ENCODE assay signal across 11 cellular contexts in genomic region chr1:151905070-151905442, GRCh38. TPM values are rescaled to one million over a fixed set of nuclear protein-coding genes. Genes with fewer than 3 reads are reported as not detected.
DNase-seq lines count a peak whose midpoint lies in the region; ATAC-seq and TF ChIP-seq lines count a peak whose summit lies in the region.
"Had no signal": no experiment of that assay in that cellular context is flagged by ENCODE, and none has a peak within 500 bp of the region (broad histone marks: within the 10 kb centered on the region; RNA-seq: fewer than 3 reads in every experiment).

No MANE protein-coding gene starts in this region.

- peak overlapping the region; percentile 54 for H3K9ac ChIP-seq in smooth muscle cell (ENCODE audit: low read depth)
- H3K9ac ChIP-seq: BLaER1 treated with 17β-estradiol and CSF1 and Interleukin-3, amounts not matched to agents 10 nM and 100 nM had no signal

- peak overlapping the region; percentile 72 for H3K4me2 ChIP-seq in smooth muscle cell
- H3K4me2 ChIP-seq: BLaER1 treated with 17β-estradiol and CSF1 and Interleukin-3, amounts not matched to agents 10 nM and 100 nM had no signal

- no peaks in the 10 kb centered on the region for H3F3A ChIP-seq in smooth muscle cell (ENCODE audit: low read depth)

- peak overlapping the region; percentile 34 for H3K27ac ChIP-seq in CD8-positive, alpha-beta T cell (ENCODE audit: low read depth, low read length)
- peak overlapping the region; percentile 90 for H3K27ac ChIP-seq in smooth muscle cell (ENCODE audit: low read depth)
- H3K27ac ChIP-seq: BLaER1 treated with 17β-estradiol and CSF1 and Interleukin-3, amounts not matched to agents 10 nM and 100 nM had no signal

- no peaks in the 10 kb centered on the region for H3K9me3 ChIP-seq in CD8-positive, alpha-beta T cell (ENCODE audit: low read length)
- H3K9me3 ChIP-seq in smooth muscle cell (replicated peaks; ENCODE audit: low read depth): peaks cover 3% of the 10 kb centered on the region

- no peaks in the 10 kb centered on the region for H4K20me1 ChIP-seq in smooth muscle cell (ENCODE audit: low read depth)
- H4K20me1 ChIP-seq: BLaER1 treated with 17β-estradiol and CSF1 and Interleukin-3, amounts not matched to agents 10 nM and 100 nM had no signal

- H3K36me3 Mint-ChIP-seq in CD8-positive, alpha-beta T cell: peaks cover 41% of the 10 kb centered on the region
- peaks cover 73% of the 10 kb centered on the region for H3K36me3 Mint-ChIP-seq in stimulated activated memory B cell treated with anti-CD40 and anti-IgM and Interleukin-4, amounts not matched to agents 10 μg/mL and 1 μg/mL and 100 μg/mL, for 72 hours

- H3K4me3 ChIP-seq in CD8-positive, alpha-beta T cell (ENCODE audit: low read depth, low read length): peak overlapping the region; percentile 23
- no peak overlapping the region for H3K4me3 ChIP-seq in smooth muscle cell
- H3K4me3 ChIP-seq: BLaER1 treated with 17β-estradiol and CSF1 and Interleukin-3, amounts not matched to agents 10 nM and 100 nM had no signal

- H3K27ac Mint-ChIP-seq in CD8-positive, alpha-beta T cell: peak overlapping the region; percentile 96
- H3K27ac Mint-ChIP-seq in stimulated activated memory B cell treated with anti-CD40 and anti-IgM and Interleukin-4, amounts not matched to agents 10 μg/mL and 1 μg/mL and 100 μg/mL, for 72 hours: no peak overlapping the region

- H3K4me1 ChIP-seq in CD8-positive, alpha-beta T cell (ENCODE audit: insufficient read depth, low read length): peaks cover 65% of the 10 kb centered on the region
- H3K4me1 ChIP-seq in smooth muscle cell (ENCODE audit: low read depth): peaks cover 7% of the 10 kb centered on the region
- H3K4me1 ChIP-seq: BLaER1 treated with 17β-estradiol and CSF1 and Interleukin-3, amounts not matched to agents 10 nM and 100 nM had no signal

- H3K27me3 Mint-ChIP-seq in CD8-positive, alpha-beta T cell (ENCODE audit: low read depth): no peaks in the 10 kb centered on the region
- no peaks in the 10 kb centered on the region for H3K27me3 Mint-ChIP-seq in stimulated activated memory B cell treated with anti-CD40 and anti-IgM and Interleukin-4, amounts not matched to agents 10 μg/mL and 1 μg/mL and 100 μg/mL, for 72 hours

- peak overlapping the region; percentile 66 for H2AFZ ChIP-seq in smooth muscle cell (ENCODE audit: low read depth)

- no peaks in the 10 kb centered on the region for H3K27me3 ChIP-seq in CD8-positive, alpha-beta T cell (ENCODE audit: insufficient read depth, low read length)
- H3K27me3 ChIP-seq in smooth muscle cell (ENCODE audit: low read depth): no peaks in the 10 kb centered on the region
- H3K27me3 ChIP-seq: BLaER1 treated with 17β-estradiol and CSF1 and Interleukin-3, amounts not matched to agents 10 nM and 100 nM had no signal

- H3K36me3 ChIP-seq in CD8-positive, alpha-beta T cell (ENCODE audit: insufficient read depth, low read length): no peaks in the 10 kb centered on the region
- H3K36me3 ChIP-seq in smooth muscle cell (ENCODE audit: low read depth): no peaks in the 10 kb centered on the region

- TF ChIP-seq CTCF in CD8-positive, alpha-beta T cell (IDR thresholded peaks at IDR 0.05): no peak
- no peak for TF ChIP-seq CTCF in smooth muscle cell (IDR thresholded peaks at IDR 0.05; ENCODE audit: borderline replicate concordance, insufficient read depth, poor library complexity, severe bottlenecking)

- CTCF ChIA-PET in CD8-positive, alpha-beta T cell (lab: Charles Lee): interaction anchor here (0.7 to 2.6 kb wide), 8 partner anchors 16 to 311 kb away, joined by 3 to 8 read pairs (median 4); no protein-coding TSS in a partner anchor

- peaks cover 41% of the 10 kb centered on the region for H3K79me2 ChIP-seq in smooth muscle cell (ENCODE audit: low read depth)

- DNase-seq in CD8-positive, alpha-beta T cell: peak in 6 of 7 experiments; percentile 59 to 80 (median 66)
- peak; percentile 62 to 64 for DNase-seq in activated CD4-positive, alpha-beta T cell treated with anti-CD3 and anti-CD28 coated beads for 4 hours
- DNase-seq in amniotic epithelial cell (ENCODE audit: low read depth) (peak; percentile 70), smooth muscle cell (lab: John Stamatoyannopoulos, UW; ENCODE audit: unreplicated experiment) (no peak), NCI-H226 (no peak), hypothalamus (lab: John Stamatoyannopoulos, UW) (no peak)
- DNase-seq: kidney glomerular epithelial cell, NCI-H1694 treated with DMSO at 0.1 percent for 48 hours had no signal

- ATAC-seq in CD8-positive, alpha-beta T cell: peak; percentile 72
- ATAC-seq in GM21786 (IDR thresholded peaks at IDR 0.05; ENCODE audit: unreplicated experiment): no peak
- ATAC-seq in stimulated activated memory B cell treated with anti-CD40 and anti-IgM and Interleukin-4, amounts not matched to agents 10 μg/mL and 1 μg/mL and 100 μg/mL, for 72 hours: no peak

- intact Hi-C loops in CD8-positive, alpha-beta T cell (cut with DNase I, micrococcal nuclease): loop anchor here in 1 of 2 experiments (5.0 kb wide), 1 partner anchor 142 kb away; no protein-coding TSS in a partner anchor

- peaks cover 16% of the 10 kb centered on the region for H3K9me3 Mint-ChIP-seq in CD8-positive, alpha-beta T cell
- H3K9me3 Mint-ChIP-seq in stimulated activated memory B cell treated with anti-CD40 and anti-IgM and Interleukin-4, amounts not matched to agents 10 μg/mL and 1 μg/mL and 100 μg/mL, for 72 hours: peaks cover 13% of the 10 kb centered on the region

- H3K4me1 Mint-ChIP-seq in CD8-positive, alpha-beta T cell (ENCODE audit: low read depth): peaks cover 70% of the 10 kb centered on the region
- H3K4me1 Mint-ChIP-seq in stimulated activated memory B cell treated with anti-CD40 and anti-IgM and Interleukin-4, amounts not matched to agents 10 μg/mL and 1 μg/mL and 100 μg/mL, for 72 hours: peaks cover 32% of the 10 kb centered on the region

- H3K4me3 Mint-ChIP-seq in CD8-positive, alpha-beta T cell: peak overlapping the region; percentile 67
- H3K4me3 Mint-ChIP-seq in stimulated activated memory B cell treated with anti-CD40 and anti-IgM and Interleukin-4, amounts not matched to agents 10 μg/mL and 1 μg/mL and 100 μg/mL, for 72 hours: no peak overlapping the region

- POLR2A ChIA-PET in CD8-positive, alpha-beta T cell (lab: Charles Lee): interaction anchor here (0.6 to 1.7 kb wide), 9 partner anchors 10 to 1276 kb away, joined by 3 to 7 read pairs (median 4); partner anchors contain the start of gene ENSA

- WGBS in smooth muscle cell (ENCODE audit: low lambda C conversion rate): 62% methylated on average over 2 of the region's 2 CpGs

RNA-seq across cellular contexts. Expression of gene THEM4, which starts 4.3 kb away (rescaled TPM):
- 10 to 100 TPM; 14.3 to 16.8 TPM for total RNA-seq in CD8-positive, alpha-beta T cell
- total RNA-seq in smooth muscle cell: 11.8 and 14.4 TPM in 2 replicates
- polyA plus RNA-seq in smooth muscle cell: 15.9 and 19.0 TPM in 2 replicates

RNA-seq across cellular contexts. Expression of gene THEM5, which starts 51.5 kb away (rescaled TPM):
- total RNA-seq in CD8-positive, alpha-beta T cell: not detected
- 0.76 and 2.1 TPM in 2 replicates for total RNA-seq in smooth muscle cell
- 1.0 and 1.3 TPM in 2 replicates for polyA plus RNA-seq in smooth muscle cell

Comparison
In these comparisons a context has a peak if more than half of its experiments do, and no peak if none do; other contexts are left out.
1. DNase-seq: peak in CD8-positive, alpha-beta T cell (6 of 7), activated CD4-positive, alpha-beta T cell treated with anti-CD3 and anti-CD28 coated beads for 4 hours (2 of 2) and amniotic epithelial cell (single experiment); none in smooth muscle cell (single experiment), NCI-H226 (single experiment) and hypothalamus (0 of 51).